16 cellular contexts compared by ENCODE assay signal in genomic region chr17:82201498-82201910, GRCh38. TPM values are rescaled to one million over a fixed set of nuclear protein-coding genes. Genes with fewer than 3 reads are reported as not detected.
DNase-seq lines count a peak whose midpoint lies in the region; ATAC-seq and TF ChIP-seq lines count a peak whose summit lies in the region.
"Had no signal": no experiment of that assay in that cellular context is flagged by ENCODE, and none has a peak within 500 bp of the region (broad histone marks: within the 10 kb centered on the region; RNA-seq: fewer than 3 reads in every experiment).

No MANE protein-coding gene starts in this region.

- ATAC-seq in natural killer cell (no peak), GM21737 (IDR thresholded peaks at IDR 0.05; ENCODE audit: unreplicated experiment) (no peak)
- ATAC-seq in natural killer cell treated with Interleukin-12 subunit alpha and Interleukin-12 subunit beta and Interleukin-15 and Interleukin-18, amount 100 ng/mL, for 72 hours = no peak
- no peak for ATAC-seq in activated naive CD8-positive, alpha-beta T cell treated with anti-CD3 and anti-CD28 coated beads, Interleukin-2, amount 10 ng/mL, durations not matched to agents 7 days and 5 days (ENCODE audit: low read depth)
- ATAC-seq: GM12878; stimulated activated memory B cell treated with anti-CD40 and anti-IgM and Interleukin-4, amounts not matched to agents 10 μg/mL and 1 μg/mL and 100 μg/mL, for 72 hours had no signal

- TF ChIP-seq CTCF in natural killer cell (IDR thresholded peaks at IDR 0.05) (no peak), stomach (IDR thresholded peaks at IDR 0.05) (no peak)

- H3K27me3 Mint-ChIP-seq in natural killer cell (ENCODE audit: low read depth in 2 of 2) = no peaks in the 10 kb centered on the region
- no peaks in the 10 kb centered on the region for H3K27me3 Mint-ChIP-seq in natural killer cell treated with Interleukin-12 subunit alpha and Interleukin-12 subunit beta and Interleukin-15 and Interleukin-18, amount 100 ng/mL, for 72 hours
- no peaks in the 10 kb centered on the region for H3K27me3 Mint-ChIP-seq in activated naive CD8-positive, alpha-beta T cell treated with anti-CD3 and anti-CD28 coated beads, Interleukin-2, amount 10 ng/mL, durations not matched to agents 7 days and 5 days
- H3K27me3 Mint-ChIP-seq: stimulated activated memory B cell treated with anti-CD40 and anti-IgM and Interleukin-4, amounts not matched to agents 10 μg/mL and 1 μg/mL and 100 μg/mL, for 72 hours had no signal

- no peaks in the 10 kb centered on the region for H3K9me3 ChIP-seq in stomach
- H3K9me3 ChIP-seq: BE2C, uterus had no signal

- peaks cover 11 to 22% (median 16%) of the 10 kb centered on the region in 4 donors for H3K4me1 ChIP-seq in stomach
- H3K4me1 ChIP-seq: uterus had no signal

- H3K36me3 Mint-ChIP-seq in natural killer cell = no peaks in the 10 kb centered on the region
- peaks cover 4% of the 10 kb centered on the region for H3K36me3 Mint-ChIP-seq in natural killer cell treated with Interleukin-12 subunit alpha and Interleukin-12 subunit beta and Interleukin-15 and Interleukin-18, amount 100 ng/mL, for 72 hours
- peaks cover 12% of the 10 kb centered on the region for H3K36me3 Mint-ChIP-seq in activated naive CD8-positive, alpha-beta T cell treated with anti-CD3 and anti-CD28 coated beads, Interleukin-2, amount 10 ng/mL, durations not matched to agents 7 days and 5 days

- no peak for TF ChIP-seq EP300 in stomach (IDR thresholded peaks at IDR 0.05)

- POLR2A ChIA-PET in activated naive CD8-positive, alpha-beta T cell treated with anti-CD3 and anti-CD28 coated beads, Interleukin-2, amount 10 ng/mL, durations not matched to agents 7 days and 5 days (lab: Charles Lee) = interaction anchor here (0.7 to 6.0 kb wide), 11 partner anchors 8 to 164 kb away, joined by 3 to 51 read pairs (median 4); partner anchors contain the start of genes CCDC57, DCXR and SLC16A3

- no peak overlapping the region for H3K27ac ChIP-seq in stomach
- H3K27ac ChIP-seq: coronary artery, uterus had no signal

- H3K9me3 Mint-ChIP-seq in natural killer cell = no peaks in the 10 kb centered on the region
- H3K9me3 Mint-ChIP-seq in natural killer cell treated with Interleukin-12 subunit alpha and Interleukin-12 subunit beta and Interleukin-15 and Interleukin-18, amount 100 ng/mL, for 72 hours = no peaks in the 10 kb centered on the region
- no peaks in the 10 kb centered on the region for H3K9me3 Mint-ChIP-seq in activated naive CD8-positive, alpha-beta T cell treated with anti-CD3 and anti-CD28 coated beads, Interleukin-2, amount 10 ng/mL, durations not matched to agents 7 days and 5 days
- H3K9me3 Mint-ChIP-seq: stimulated activated memory B cell treated with anti-CD40 and anti-IgM and Interleukin-4, amounts not matched to agents 10 μg/mL and 1 μg/mL and 100 μg/mL, for 72 hours had no signal

- peaks cover 11 to 42% of the 10 kb centered on the region in 2 donors for H3K4me1 Mint-ChIP-seq in natural killer cell
- H3K4me1 Mint-ChIP-seq in natural killer cell treated with Interleukin-12 subunit alpha and Interleukin-12 subunit beta and Interleukin-15 and Interleukin-18, amount 100 ng/mL, for 72 hours (ENCODE audit: low read depth in 2 of 2) = peaks cover 31 to 40% of the 10 kb centered on the region in 2 donors
- peaks cover 68% of the 10 kb centered on the region for H3K4me1 Mint-ChIP-seq in activated naive CD8-positive, alpha-beta T cell treated with anti-CD3 and anti-CD28 coated beads, Interleukin-2, amount 10 ng/mL, durations not matched to agents 7 days and 5 days

- H3K4me3 ChIP-seq in stomach = no peak overlapping the region
- H3K4me3 ChIP-seq: coronary artery, GM12878, uterus had no signal

- no peak for TF ChIP-seq POLR2A in stomach (IDR thresholded peaks at IDR 0.05)

- intact Hi-C loops in natural killer cell (cut with micrococcal nuclease) (loop anchor here (10.0 kb wide), 1 partner anchor 53 kb away; no protein-coding TSS in a partner anchor), stomach (cut with DNase I; ENCODE audit: low total_unique reads) (no loop called here)

- no peaks in the 10 kb centered on the region for H3K27me3 ChIP-seq in stomach
- H3K27me3 ChIP-seq: BE2C, uterus had no signal

- peak overlapping the region; percentile 53 for H3K4me3 Mint-ChIP-seq in natural killer cell
- H3K4me3 Mint-ChIP-seq in natural killer cell treated with Interleukin-12 subunit alpha and Interleukin-12 subunit beta and Interleukin-15 and Interleukin-18, amount 100 ng/mL, for 72 hours = no peak overlapping the region
- H3K4me3 Mint-ChIP-seq in activated naive CD8-positive, alpha-beta T cell treated with anti-CD3 and anti-CD28 coated beads, Interleukin-2, amount 10 ng/mL, durations not matched to agents 7 days and 5 days = peak overlapping the region; percentile 55
- H3K4me3 Mint-ChIP-seq: stimulated activated memory B cell treated with anti-CD40 and anti-IgM and Interleukin-4, amounts not matched to agents 10 μg/mL and 1 μg/mL and 100 μg/mL, for 72 hours had no signal

- DNase-seq in natural killer cell (no peak), KBM-7 (peak; percentile 65), stomach (peak; percentile 30), globus pallidus (ENCODE audit: low spot score) (no peak)
- DNase-seq in natural killer cell treated with Interleukin-12 subunit alpha and Interleukin-12 subunit beta and Interleukin-15 and Interleukin-18, amount 100 ng/mL, for 72 hours (ENCODE audit: low spot score) = no peak
- peak; percentile 55 for DNase-seq in activated naive CD8-positive, alpha-beta T cell treated with anti-CD3 and anti-CD28 coated beads, Interleukin-2, amount 10 ng/mL, durations not matched to agents 7 days and 5 days
- DNase-seq: anterior cingulate cortex, BE2C, erythroblast, NCI-H226, nucleus accumbens, uterus had no signal

- 69 to 85% (median 79%) methylated on average over 19 to 23 of the region's 23 CpGs for WGBS in stomach, 5 donors

- peak overlapping the region; percentile 81 to 90 for H3K27ac Mint-ChIP-seq in natural killer cell
- peak overlapping the region in 1 of 2 donors; percentile 69 for H3K27ac Mint-ChIP-seq in natural killer cell treated with Interleukin-12 subunit alpha and Interleukin-12 subunit beta and Interleukin-15 and Interleukin-18, amount 100 ng/mL, for 72 hours
- H3K27ac Mint-ChIP-seq in activated naive CD8-positive, alpha-beta T cell treated with anti-CD3 and anti-CD28 coated beads, Interleukin-2, amount 10 ng/mL, durations not matched to agents 7 days and 5 days = peak overlapping the region; percentile 80
- H3K27ac Mint-ChIP-seq: stimulated activated memory B cell treated with anti-CD40 and anti-IgM and Interleukin-4, amounts not matched to agents 10 μg/mL and 1 μg/mL and 100 μg/mL, for 72 hours had no signal

- peaks cover 8 to 40% (median 36%) of the 10 kb centered on the region in 4 donors for H3K36me3 ChIP-seq in stomach
- H3K36me3 ChIP-seq: uterus had no signal

- in situ Hi-C loops in KBM-7 (cut with MboI; ENCODE audit: low pct_unique_long_range_greater_than_20kb, low sequenced_read_pairs) = no loop called here

RNA-seq across cellular contexts. Expression of gene CCDC57, which starts 11.1 kb away (rescaled TPM):
- total RNA-seq in natural killer cell = 10 to 100 TPM; 69.7 to 79.2 (median 75.1) TPM
- 10 to 100 TPM; 34.0 to 82.2 TPM for total RNA-seq in natural killer cell treated with Interleukin-12 subunit alpha and Interleukin-12 subunit beta and Interleukin-15 and Interleukin-18, amount 100 ng/mL, for 72 hours
- total RNA-seq in activated naive CD8-positive, alpha-beta T cell treated with anti-CD3 and anti-CD28 coated beads, Interleukin-2, amount 10 ng/mL, durations not matched to agents 7 days and 5 days = 10 to 100 TPM; 79.5 to 81.7 TPM
- total RNA-seq in stomach = 100 to 1,000 TPM in 1 of 5 donors, 10 to 100 TPM in 4; 43.9 to 166 (median 90.6) TPM
- polyA plus RNA-seq in stomach = 10 to 100 TPM; 50.9 to 75.5 (median 72.5) TPM

RNA-seq across cellular contexts. Expression of gene SLC16A3, which starts 27.3 kb away (rescaled TPM):
- total RNA-seq in natural killer cell (100 to 1,000 TPM; 172 to 365 (median 296) TPM), stomach (10 to 100 TPM; 29.2 to 87.9 (median 53.3) TPM)
- total RNA-seq in natural killer cell treated with Interleukin-12 subunit alpha and Interleukin-12 subunit beta and Interleukin-15 and Interleukin-18, amount 100 ng/mL, for 72 hours = 100 to 1,000 TPM; 241 to 534 TPM
- total RNA-seq in activated naive CD8-positive, alpha-beta T cell treated with anti-CD3 and anti-CD28 coated beads, Interleukin-2, amount 10 ng/mL, durations not matched to agents 7 days and 5 days = 100 to 1,000 TPM; 195 to 211 TPM
- polyA plus RNA-seq in stomach = 10 to 100 TPM in 2 of 3 donors, 1 to 10 TPM in 1; 4.9 to 39.8 (median 20.4) TPM

Comparison
In these comparisons a context has a peak if more than half of its experiments do, and no peak if none do; other contexts are left out.
1. DNase-seq: peak in KBM-7 (single experiment), activated naive CD8-positive, alpha-beta T cell treated with anti-CD3 and anti-CD28 coated beads, Interleukin-2, amount 10 ng/mL, durations not matched to agents 7 days and 5 days (single experiment) and stomach (single experiment); none in natural killer cell (single experiment), natural killer cell treated with Interleukin-12 subunit alpha and Interleukin-12 subunit beta and Interleukin-15 and Interleukin-18, amount 100 ng/mL, for 72 hours (single experiment) and globus pallidus (single experiment).